Comparison of ENCODE assay signal across 1 cellular context in the genomic region with DNA sequence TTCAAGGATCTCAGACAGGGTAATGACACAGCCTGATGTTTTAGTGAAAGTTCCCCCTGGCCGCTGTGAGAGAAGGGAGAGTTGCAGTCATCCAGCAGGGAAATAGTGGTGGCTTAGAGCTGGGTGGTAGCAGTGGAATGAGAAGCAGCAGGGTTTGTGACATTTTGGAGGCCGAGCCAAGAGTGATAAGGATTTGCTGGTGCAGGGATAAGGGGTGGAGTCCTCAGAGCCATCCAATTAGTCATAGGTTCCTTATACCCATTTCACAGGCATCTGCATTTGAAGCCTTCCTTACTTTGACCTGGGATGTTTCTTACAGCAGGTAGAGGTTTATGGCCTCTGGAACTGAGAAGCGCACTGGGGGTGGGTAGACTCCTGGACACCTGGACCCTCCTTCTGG.
TF ChIP-seq lines count a peak whose summit lies in the region.

No MANE protein-coding gene starts in this region.

TF ChIP-seq in HepG2, 621 proteins besides CTCF, POLR2A, EP300 and RAD21:
- TF ChIP-seq ZNF10 (CRISPR knock-in tag; IDR thresholded peaks at IDR 0.05; ENCODE audit: borderline replicate concordance, low read depth) (no peak), DPF2 (CRISPR knock-in tag; IDR thresholded peaks at IDR 0.05; ENCODE audit: borderline replicate concordance, low read depth) (no peak), SP5 (CRISPR knock-in tag; IDR thresholded peaks at IDR 0.05; ENCODE audit: borderline replicate concordance, low read depth) (no peak), ZNF761 (CRISPR knock-in tag; conservative IDR thresholded peaks at IDR 0.05) (no peak)
